Comparison of ENCODE assay signal across 22 cellular contexts in genomic region chr13:48633695-48634094, GRCh38. TPM values are rescaled to one million over a fixed set of nuclear protein-coding genes. Genes with fewer than 3 reads are reported as not detected.
"Had no signal": no experiment of that assay in that cellular context is flagged by ENCODE, and none has a peak within 500 bp of the region (broad histone marks: within the 10 kb centered on the region; RNA-seq: fewer than 3 reads in every experiment).

No MANE protein-coding gene starts in this region.

- H3K4me1 Mint-ChIP-seq: stimulated activated memory B cell treated with anti-CD40 and anti-IgM and Interleukin-4, amounts not matched to agents 10 μg/mL and 1 μg/mL and 100 μg/mL, for 72 hours; stimulated activated naive CD8-positive, alpha-beta T cell treated with anti-CD3 and anti-CD28 coated beads, Interleukin-15, amount 100 ng/mL, for 72 hours had no signal

- H3K4me1 ChIP-seq: lower lobe of right lung, right atrium auricular region, right lobe of liver had no signal

- H3K27ac Mint-ChIP-seq: natural killer cell treated with Interleukin-12 subunit alpha and Interleukin-12 subunit beta and Interleukin-15 and Interleukin-18, amount 100 ng/mL, for 72 hours; progenitor cell of endocrine pancreas; stimulated activated memory B cell treated with anti-CD40 and anti-IgM and Interleukin-4, amounts not matched to agents 10 μg/mL and 1 μg/mL and 100 μg/mL, for 72 hours; stimulated activated naive CD8-positive, alpha-beta T cell treated with anti-CD3 and anti-CD28 coated beads, Interleukin-15, amount 100 ng/mL, for 72 hours; type B pancreatic cell had no signal

- ATAC-seq: lower lobe of right lung; natural killer cell treated with Interleukin-12 subunit alpha and Interleukin-12 subunit beta and Interleukin-15 and Interleukin-18, amount 100 ng/mL, for 72 hours; stimulated activated memory B cell treated with anti-CD40 and anti-IgM and Interleukin-4, amounts not matched to agents 10 μg/mL and 1 μg/mL and 100 μg/mL, for 72 hours; stimulated activated naive CD8-positive, alpha-beta T cell treated with anti-CD3 and anti-CD28 coated beads, Interleukin-15, amount 100 ng/mL, for 72 hours had no signal

- H3K4me3 ChIP-seq: lower lobe of right lung, ovary, right atrium auricular region, right lobe of liver, smooth muscle cell, tibial nerve, uterus had no signal

- H3K27me3 ChIP-seq: ovary, right atrium auricular region, right lobe of liver, tibial nerve, uterus had no signal

- H3K4me3 Mint-ChIP-seq: natural killer cell treated with Interleukin-12 subunit alpha and Interleukin-12 subunit beta and Interleukin-15 and Interleukin-18, amount 100 ng/mL, for 72 hours; stimulated activated memory B cell treated with anti-CD40 and anti-IgM and Interleukin-4, amounts not matched to agents 10 μg/mL and 1 μg/mL and 100 μg/mL, for 72 hours; stimulated activated naive CD8-positive, alpha-beta T cell treated with anti-CD3 and anti-CD28 coated beads, Interleukin-15, amount 100 ng/mL, for 72 hours; type B pancreatic cell had no signal

- DNase-seq: islet precursor cell; mammary epithelial cell; mesenchymal stem cell; ovary; stimulated activated CD4-positive, alpha-beta T cell treated with anti-CD3 and anti-CD28 coated beads, Interleukin-1b, Interleukin-23, amount 100 ng/mL, for 48 hours; stimulated activated CD4-positive, alpha-beta T cell treated with anti-CD3 and anti-CD28 coated beads, Interleukin-2, amount 100 ng/mL, for 48 hours; stimulated activated CD4-positive, alpha-beta T cell treated with anti-CD3 and anti-CD28 coated beads, Interleukin-4, amount 100 ng/mL, for 4 hours; stimulated activated CD8-positive, alpha-beta memory T cell treated with anti-CD3 and anti-CD28 coated beads, Interleukin-4, amount 100 ng/mL, for 48 hours; stimulated activated naive CD4-positive, alpha-beta T cell treated with Interleukin-2 at 50 U/mL for 16 hours; stimulated activated naive CD8-positive, alpha-beta T cell treated with anti-CD3 and anti-CD28 coated beads, Interleukin-15, amount 100 ng/mL, for 72 hours; substantia nigra; uterus had no signal

- H3K9me3 ChIP-seq: ovary, right lobe of liver had no signal

- H3K27me3 Mint-ChIP-seq: natural killer cell treated with Interleukin-12 subunit alpha and Interleukin-12 subunit beta and Interleukin-15 and Interleukin-18, amount 100 ng/mL, for 72 hours; progenitor cell of endocrine pancreas; stimulated activated naive CD8-positive, alpha-beta T cell treated with anti-CD3 and anti-CD28 coated beads, Interleukin-15, amount 100 ng/mL, for 72 hours; type B pancreatic cell had no signal

- H3K27ac ChIP-seq: lower lobe of right lung, ovary, right atrium auricular region, right lobe of liver, tibial nerve had no signal

- H3K36me3 Mint-ChIP-seq: stimulated activated memory B cell treated with anti-CD40 and anti-IgM and Interleukin-4, amounts not matched to agents 10 μg/mL and 1 μg/mL and 100 μg/mL, for 72 hours; type B pancreatic cell had no signal

- H3K4me2 ChIP-seq: smooth muscle cell had no signal

- H3K36me3 ChIP-seq: lower lobe of right lung, ovary, right atrium auricular region, right lobe of liver, tibial nerve, uterus had no signal

RNA-seq across cellular contexts. Expression of gene CYSLTR2, which starts 20.0 kb away (rescaled TPM):
- total RNA-seq: mammary epithelial cell, pulmonary artery endothelial cell had no signal
- polyA plus RNA-seq: mammary epithelial cell had no signal
